Comparison of ENCODE assay signal across 1 cellular context in the genomic region with DNA sequence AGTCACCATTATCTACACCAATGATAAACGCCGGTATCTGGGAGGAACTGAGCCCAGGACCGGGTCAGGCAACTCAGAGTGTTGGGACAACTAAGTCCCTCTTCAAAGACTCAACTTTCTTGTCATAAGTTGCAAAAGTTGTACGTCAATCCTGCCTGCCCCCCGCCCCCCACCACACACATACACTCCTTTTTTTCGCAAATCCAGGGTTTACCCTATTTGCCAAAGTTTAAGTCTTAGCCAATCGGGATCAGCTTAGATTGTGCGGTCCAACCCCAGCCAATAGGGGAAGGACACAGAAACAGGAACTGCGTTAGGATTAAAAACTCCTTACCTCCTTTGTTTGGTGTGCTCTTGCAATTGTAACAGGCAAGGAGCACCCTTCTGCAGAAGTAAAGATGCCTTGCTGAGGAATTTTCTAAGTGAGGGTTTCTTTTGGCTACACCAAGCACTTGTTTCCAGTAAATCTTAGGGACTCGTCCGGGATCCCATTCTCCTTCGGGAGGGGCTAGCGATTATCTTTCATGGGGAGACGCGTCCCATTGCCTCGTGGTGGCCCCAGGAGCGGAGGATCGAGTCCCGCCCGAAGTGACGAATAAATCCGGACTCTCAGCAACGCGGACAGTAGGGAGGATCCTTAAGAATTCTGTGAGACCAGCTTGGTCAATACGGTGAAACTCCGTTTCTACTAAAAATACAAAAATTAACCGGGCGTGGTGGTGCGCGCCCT.
A peak's percentile ranks its signal among the peaks of the same experiment; 100 is the strongest.
TF ChIP-seq lines count a peak whose summit lies in the region.

No MANE protein-coding gene starts in this region.

TF ChIP-seq in GM12878, 131 proteins besides CTCF, POLR2A, EP300 and RAD21 (continued from another document and continues in another):
- TF ChIP-seq, protein P1, sequence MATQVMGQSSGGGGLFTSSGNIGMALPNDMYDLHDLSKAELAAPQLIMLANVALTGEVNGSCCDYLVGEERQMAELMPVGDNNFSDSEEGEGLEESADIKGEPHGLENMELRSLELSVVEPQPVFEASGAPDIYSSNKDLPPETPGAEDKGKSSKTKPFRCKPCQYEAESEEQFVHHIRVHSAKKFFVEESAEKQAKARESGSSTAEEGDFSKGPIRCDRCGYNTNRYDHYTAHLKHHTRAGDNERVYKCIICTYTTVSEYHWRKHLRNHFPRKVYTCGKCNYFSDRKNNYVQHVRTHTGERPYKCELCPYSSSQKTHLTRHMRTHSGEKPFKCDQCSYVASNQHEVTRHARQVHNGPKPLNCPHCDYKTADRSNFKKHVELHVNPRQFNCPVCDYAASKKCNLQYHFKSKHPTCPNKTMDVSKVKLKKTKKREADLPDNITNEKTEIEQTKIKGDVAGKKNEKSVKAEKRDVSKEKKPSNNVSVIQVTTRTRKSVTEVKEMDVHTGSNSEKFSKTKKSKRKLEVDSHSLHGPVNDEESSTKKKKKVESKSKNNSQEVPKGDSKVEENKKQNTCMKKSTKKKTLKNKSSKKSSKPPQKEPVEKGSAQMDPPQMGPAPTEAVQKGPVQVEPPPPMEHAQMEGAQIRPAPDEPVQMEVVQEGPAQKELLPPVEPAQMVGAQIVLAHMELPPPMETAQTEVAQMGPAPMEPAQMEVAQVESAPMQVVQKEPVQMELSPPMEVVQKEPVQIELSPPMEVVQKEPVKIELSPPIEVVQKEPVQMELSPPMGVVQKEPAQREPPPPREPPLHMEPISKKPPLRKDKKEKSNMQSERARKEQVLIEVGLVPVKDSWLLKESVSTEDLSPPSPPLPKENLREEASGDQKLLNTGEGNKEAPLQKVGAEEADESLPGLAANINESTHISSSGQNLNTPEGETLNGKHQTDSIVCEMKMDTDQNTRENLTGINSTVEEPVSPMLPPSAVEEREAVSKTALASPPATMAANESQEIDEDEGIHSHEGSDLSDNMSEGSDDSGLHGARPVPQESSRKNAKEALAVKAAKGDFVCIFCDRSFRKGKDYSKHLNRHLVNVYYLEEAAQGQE (IDR thresholded peaks at IDR 0.05; ENCODE audit: low read depth, low read length): no peak
- peak; percentile 31; the same call in 1 of the 2 replicates for TF ChIP-seq CBX5 (IDR thresholded peaks at IDR 0.05; ENCODE audit: low read depth)
- TF ChIP-seq PML (IDR thresholded peaks at IDR 0.05; ENCODE audit: low read length): peak; percentile 65; the same call in 1 of the 2 replicates
- no peak for TF ChIP-seq RCOR1 (conservative IDR thresholded peaks at IDR 0.05; ENCODE audit: low read depth, low read length)
- TF ChIP-seq, protein P2, sequence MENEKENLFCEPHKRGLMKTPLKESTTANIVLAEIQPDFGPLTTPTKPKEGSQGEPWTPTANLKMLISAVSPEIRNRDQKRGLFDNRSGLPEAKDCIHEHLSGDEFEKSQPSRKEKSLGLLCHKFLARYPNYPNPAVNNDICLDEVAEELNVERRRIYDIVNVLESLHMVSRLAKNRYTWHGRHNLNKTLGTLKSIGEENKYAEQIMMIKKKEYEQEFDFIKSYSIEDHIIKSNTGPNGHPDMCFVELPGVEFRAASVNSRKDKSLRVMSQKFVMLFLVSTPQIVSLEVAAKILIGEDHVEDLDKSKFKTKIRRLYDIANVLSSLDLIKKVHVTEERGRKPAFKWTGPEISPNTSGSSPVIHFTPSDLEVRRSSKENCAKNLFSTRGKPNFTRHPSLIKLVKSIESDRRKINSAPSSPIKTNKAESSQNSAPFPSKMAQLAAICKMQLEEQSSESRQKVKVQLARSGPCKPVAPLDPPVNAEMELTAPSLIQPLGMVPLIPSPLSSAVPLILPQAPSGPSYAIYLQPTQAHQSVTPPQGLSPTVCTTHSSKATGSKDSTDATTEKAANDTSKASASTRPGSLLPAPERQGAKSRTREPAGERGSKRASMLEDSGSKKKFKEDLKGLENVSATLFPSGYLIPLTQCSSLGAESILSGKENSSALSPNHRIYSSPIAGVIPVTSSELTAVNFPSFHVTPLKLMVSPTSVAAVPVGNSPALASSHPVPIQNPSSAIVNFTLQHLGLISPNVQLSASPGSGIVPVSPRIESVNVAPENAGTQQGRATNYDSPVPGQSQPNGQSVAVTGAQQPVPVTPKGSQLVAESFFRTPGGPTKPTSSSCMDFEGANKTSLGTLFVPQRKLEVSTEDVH (IDR thresholded peaks at IDR 0.05; ENCODE audit: low read depth, partially characterized antibody): no peak
- TF ChIP-seq POU2F2 (IDR thresholded peaks at IDR 0.05; ENCODE audit: borderline replicate concordance, low read depth, low read length): peak; percentile 18; the same call in 1 of the 3 replicates
- no peak for TF ChIP-seq HDAC6 (IDR thresholded peaks at IDR 0.05; ENCODE audit: unreplicated experiment)
- TF ChIP-seq, protein P3, sequence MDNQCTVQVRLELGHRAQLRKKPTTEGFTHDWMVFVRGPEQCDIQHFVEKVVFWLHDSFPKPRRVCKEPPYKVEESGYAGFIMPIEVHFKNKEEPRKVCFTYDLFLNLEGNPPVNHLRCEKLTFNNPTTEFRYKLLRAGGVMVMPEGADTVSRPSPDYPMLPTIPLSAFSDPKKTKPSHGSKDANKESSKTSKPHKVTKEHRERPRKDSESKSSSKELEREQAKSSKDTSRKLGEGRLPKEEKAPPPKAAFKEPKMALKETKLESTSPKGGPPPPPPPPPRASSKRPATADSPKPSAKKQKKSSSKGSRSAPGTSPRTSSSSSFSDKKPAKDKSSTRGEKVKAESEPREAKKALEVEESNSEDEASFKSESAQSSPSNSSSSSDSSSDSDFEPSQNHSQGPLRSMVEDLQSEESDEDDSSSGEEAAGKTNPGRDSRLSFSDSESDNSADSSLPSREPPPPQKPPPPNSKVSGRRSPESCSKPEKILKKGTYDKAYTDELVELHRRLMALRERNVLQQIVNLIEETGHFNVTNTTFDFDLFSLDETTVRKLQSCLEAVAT (IDR thresholded peaks at IDR 0.05): 0 out of 2 replicates have a peak, but pooled peaks have one; percentile 65
- TF ChIP-seq RUNX3 (IDR thresholded peaks at IDR 0.05; ENCODE audit: low read length): peak; percentile 7; the same call in 1 of the 2 replicates
- TF ChIP-seq NR2C2 (IDR thresholded peaks at IDR 0.05; ENCODE audit: borderline replicate concordance, control insufficient read depth, insufficient read length, low read depth): no peak
- TF ChIP-seq RFX5 (IDR thresholded peaks at IDR 0.05; ENCODE audit: low read depth, low read length): no peak
- TF ChIP-seq, protein P4, sequence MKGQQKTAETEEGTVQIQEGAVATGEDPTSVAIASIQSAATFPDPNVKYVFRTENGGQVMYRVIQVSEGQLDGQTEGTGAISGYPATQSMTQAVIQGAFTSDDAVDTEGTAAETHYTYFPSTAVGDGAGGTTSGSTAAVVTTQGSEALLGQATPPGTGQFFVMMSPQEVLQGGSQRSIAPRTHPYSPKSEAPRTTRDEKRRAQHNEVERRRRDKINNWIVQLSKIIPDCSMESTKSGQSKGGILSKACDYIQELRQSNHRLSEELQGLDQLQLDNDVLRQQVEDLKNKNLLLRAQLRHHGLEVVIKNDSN (IDR thresholded peaks at IDR 0.05; ENCODE audit: borderline replicate concordance, extremely low read length, insufficient read depth, low read depth, low read length): no peak
- no peak for TF ChIP-seq TCF7 (IDR thresholded peaks at IDR 0.05; ENCODE audit: borderline replicate concordance)
- no peak for TF ChIP-seq IRF4 (IDR thresholded peaks at IDR 0.05; ENCODE audit: low read depth, low read length)
- 0 out of 2 replicates have a peak, but pooled peaks have one; percentile 26 for TF ChIP-seq GABPA (IDR thresholded peaks at IDR 0.05; ENCODE audit: low read depth)
- TF ChIP-seq, protein P5, sequence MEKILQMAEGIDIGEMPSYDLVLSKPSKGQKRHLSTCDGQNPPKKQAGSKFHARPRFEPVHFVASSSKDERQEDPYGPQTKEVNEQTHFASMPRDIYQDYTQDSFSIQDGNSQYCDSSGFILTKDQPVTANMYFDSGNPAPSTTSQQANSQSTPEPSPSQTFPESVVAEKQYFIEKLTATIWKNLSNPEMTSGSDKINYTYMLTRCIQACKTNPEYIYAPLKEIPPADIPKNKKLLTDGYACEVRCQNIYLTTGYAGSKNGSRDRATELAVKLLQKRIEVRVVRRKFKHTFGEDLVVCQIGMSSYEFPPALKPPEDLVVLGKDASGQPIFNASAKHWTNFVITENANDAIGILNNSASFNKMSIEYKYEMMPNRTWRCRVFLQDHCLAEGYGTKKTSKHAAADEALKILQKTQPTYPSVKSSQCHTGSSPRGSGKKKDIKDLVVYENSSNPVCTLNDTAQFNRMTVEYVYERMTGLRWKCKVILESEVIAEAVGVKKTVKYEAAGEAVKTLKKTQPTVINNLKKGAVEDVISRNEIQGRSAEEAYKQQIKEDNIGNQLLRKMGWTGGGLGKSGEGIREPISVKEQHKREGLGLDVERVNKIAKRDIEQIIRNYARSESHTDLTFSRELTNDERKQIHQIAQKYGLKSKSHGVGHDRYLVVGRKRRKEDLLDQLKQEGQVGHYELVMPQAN (conservative IDR thresholded peaks at IDR 0.05): no peak
- TF ChIP-seq, protein P6, sequence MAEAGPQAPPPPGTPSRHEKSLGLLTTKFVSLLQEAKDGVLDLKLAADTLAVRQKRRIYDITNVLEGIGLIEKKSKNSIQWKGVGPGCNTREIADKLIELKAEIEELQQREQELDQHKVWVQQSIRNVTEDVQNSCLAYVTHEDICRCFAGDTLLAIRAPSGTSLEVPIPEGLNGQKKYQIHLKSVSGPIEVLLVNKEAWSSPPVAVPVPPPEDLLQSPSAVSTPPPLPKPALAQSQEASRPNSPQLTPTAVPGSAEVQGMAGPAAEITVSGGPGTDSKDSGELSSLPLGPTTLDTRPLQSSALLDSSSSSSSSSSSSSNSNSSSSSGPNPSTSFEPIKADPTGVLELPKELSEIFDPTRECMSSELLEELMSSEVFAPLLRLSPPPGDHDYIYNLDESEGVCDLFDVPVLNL (IDR thresholded peaks at IDR 0.05; ENCODE audit: low read depth, low read length): no peak
- no peak for TF ChIP-seq MTA2 (IDR thresholded peaks at IDR 0.05; ENCODE audit: low read depth)
- no peak for TF ChIP-seq MEF2A (IDR thresholded peaks at IDR 0.05; ENCODE audit: insufficient read depth, low read depth, low read length)
- TF ChIP-seq ZZZ3 (IDR thresholded peaks at IDR 0.05; ENCODE audit: control insufficient read depth, insufficient read length, low read depth): no peak
- TF ChIP-seq, protein P7, sequence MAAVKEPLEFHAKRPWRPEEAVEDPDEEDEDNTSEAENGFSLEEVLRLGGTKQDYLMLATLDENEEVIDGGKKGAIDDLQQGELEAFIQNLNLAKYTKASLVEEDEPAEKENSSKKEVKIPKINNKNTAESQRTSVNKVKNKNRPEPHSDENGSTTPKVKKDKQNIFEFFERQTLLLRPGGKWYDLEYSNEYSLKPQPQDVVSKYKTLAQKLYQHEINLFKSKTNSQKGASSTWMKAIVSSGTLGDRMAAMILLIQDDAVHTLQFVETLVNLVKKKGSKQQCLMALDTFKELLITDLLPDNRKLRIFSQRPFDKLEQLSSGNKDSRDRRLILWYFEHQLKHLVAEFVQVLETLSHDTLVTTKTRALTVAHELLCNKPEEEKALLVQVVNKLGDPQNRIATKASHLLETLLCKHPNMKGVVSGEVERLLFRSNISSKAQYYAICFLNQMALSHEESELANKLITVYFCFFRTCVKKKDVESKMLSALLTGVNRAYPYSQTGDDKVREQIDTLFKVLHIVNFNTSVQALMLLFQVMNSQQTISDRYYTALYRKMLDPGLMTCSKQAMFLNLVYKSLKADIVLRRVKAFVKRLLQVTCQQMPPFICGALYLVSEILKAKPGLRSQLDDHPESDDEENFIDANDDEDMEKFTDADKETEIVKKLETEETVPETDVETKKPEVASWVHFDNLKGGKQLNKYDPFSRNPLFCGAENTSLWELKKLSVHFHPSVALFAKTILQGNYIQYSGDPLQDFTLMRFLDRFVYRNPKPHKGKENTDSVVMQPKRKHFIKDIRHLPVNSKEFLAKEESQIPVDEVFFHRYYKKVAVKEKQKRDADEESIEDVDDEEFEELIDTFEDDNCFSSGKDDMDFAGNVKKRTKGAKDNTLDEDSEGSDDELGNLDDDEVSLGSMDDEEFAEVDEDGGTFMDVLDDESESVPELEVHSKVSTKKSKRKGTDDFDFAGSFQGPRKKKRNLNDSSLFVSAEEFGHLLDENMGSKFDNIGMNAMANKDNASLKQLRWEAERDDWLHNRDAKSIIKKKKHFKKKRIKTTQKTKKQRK (IDR thresholded peaks at IDR 0.05; ENCODE audit: low read depth, low read length): no peak
- peak; percentile 83 for TF ChIP-seq POLR2AphosphoS5 (IDR thresholded peaks at IDR 0.05; ENCODE audit: low read length)
- TF ChIP-seq CREM (IDR thresholded peaks at IDR 0.05; ENCODE audit: low read depth): no peak
- TF ChIP-seq, protein P8, sequence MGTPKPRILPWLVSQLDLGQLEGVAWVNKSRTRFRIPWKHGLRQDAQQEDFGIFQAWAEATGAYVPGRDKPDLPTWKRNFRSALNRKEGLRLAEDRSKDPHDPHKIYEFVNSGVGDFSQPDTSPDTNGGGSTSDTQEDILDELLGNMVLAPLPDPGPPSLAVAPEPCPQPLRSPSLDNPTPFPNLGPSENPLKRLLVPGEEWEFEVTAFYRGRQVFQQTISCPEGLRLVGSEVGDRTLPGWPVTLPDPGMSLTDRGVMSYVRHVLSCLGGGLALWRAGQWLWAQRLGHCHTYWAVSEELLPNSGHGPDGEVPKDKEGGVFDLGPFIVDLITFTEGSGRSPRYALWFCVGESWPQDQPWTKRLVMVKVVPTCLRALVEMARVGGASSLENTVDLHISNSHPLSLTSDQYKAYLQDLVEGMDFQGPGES (IDR thresholded peaks at IDR 0.05): no peak
- TF ChIP-seq PAX8 (IDR thresholded peaks at IDR 0.05): no peak
- no peak for TF ChIP-seq CEBPB (IDR thresholded peaks at IDR 0.05; ENCODE audit: borderline replicate concordance in 1 of 2, low read depth in 2 of 2, low read length in 2 of 2)
- TF ChIP-seq, protein P9, sequence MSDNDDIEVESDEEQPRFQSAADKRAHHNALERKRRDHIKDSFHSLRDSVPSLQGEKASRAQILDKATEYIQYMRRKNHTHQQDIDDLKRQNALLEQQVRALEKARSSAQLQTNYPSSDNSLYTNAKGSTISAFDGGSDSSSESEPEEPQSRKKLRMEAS (IDR thresholded peaks at IDR 0.05; ENCODE audit: low read depth, low read length): no peak
- no peak for TF ChIP-seq FOS (IDR thresholded peaks at IDR 0.05; ENCODE audit: borderline replicate concordance, extremely low read depth, insufficient read length)
- no peak for TF ChIP-seq NFIC (IDR thresholded peaks at IDR 0.05; ENCODE audit: low read depth, low read length)
- TF ChIP-seq ZNF274 (IDR thresholded peaks at IDR 0.05; ENCODE audit: insufficient read depth, insufficient read length): no peak
- no peak for TF ChIP-seq ZNF217 (IDR thresholded peaks at IDR 0.05)
- no peak for TF ChIP-seq BMI1 (IDR thresholded peaks at IDR 0.05; ENCODE audit: borderline replicate concordance)
- peak; percentile 92 for TF ChIP-seq SPI1 (IDR thresholded peaks at IDR 0.05; ENCODE audit: borderline replicate concordance, insufficient read depth, low read depth, low read length)
- no peak for TF ChIP-seq ZNF384 (IDR thresholded peaks at IDR 0.05; ENCODE audit: borderline replicate concordance, low read depth, low read length)
- no peak for TF ChIP-seq FOXK2 (IDR thresholded peaks at IDR 0.05)
- TF ChIP-seq, protein P10, sequence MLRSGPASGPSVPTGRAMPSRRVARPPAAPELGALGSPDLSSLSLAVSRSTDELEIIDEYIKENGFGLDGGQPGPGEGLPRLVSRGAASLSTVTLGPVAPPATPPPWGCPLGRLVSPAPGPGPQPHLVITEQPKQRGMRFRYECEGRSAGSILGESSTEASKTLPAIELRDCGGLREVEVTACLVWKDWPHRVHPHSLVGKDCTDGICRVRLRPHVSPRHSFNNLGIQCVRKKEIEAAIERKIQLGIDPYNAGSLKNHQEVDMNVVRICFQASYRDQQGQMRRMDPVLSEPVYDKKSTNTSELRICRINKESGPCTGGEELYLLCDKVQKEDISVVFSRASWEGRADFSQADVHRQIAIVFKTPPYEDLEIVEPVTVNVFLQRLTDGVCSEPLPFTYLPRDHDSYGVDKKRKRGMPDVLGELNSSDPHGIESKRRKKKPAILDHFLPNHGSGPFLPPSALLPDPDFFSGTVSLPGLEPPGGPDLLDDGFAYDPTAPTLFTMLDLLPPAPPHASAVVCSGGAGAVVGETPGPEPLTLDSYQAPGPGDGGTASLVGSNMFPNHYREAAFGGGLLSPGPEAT (IDR thresholded peaks at IDR 0.05; ENCODE audit: low read depth): no peak
- TF ChIP-seq STAT3 (IDR thresholded peaks at IDR 0.05; ENCODE audit: low read depth, low read length): no peak
- no peak for TF ChIP-seq SIN3A (IDR thresholded peaks at IDR 0.05; ENCODE audit: low read depth, low read length)
